ENCODE assay signal across 16 cellular contexts in genomic region chr4:51907001-51907669, GRCh38.
"Had no signal": no experiment of that assay in that cellular context is flagged by ENCODE, and none has a peak within 500 bp of the region (broad histone marks: within the 10 kb centered on the region; RNA-seq: fewer than 3 reads in every experiment).

No MANE protein-coding gene starts in this region.

- H3K4me3 ChIP-seq: esophagus squamous epithelium, prostate gland, testis had no signal

- DNase-seq: activated B cell treated with CpG ODN at 0.5 μM for 24 hours; activated CD4-positive, alpha-beta T cell treated with anti-CD3 and anti-CD28 coated beads, Interleukin-2, amount 10 ng/mL, durations not matched to agents 24 days and 14 days; activated CD8-positive, alpha-beta memory T cell treated with anti-CD3 and anti-CD28 coated beads for 24 hours; activated effector memory CD4-positive, alpha-beta T cell treated with Interleukin-2 at 50 U/mL for 16 hours; activated T-cell treated with anti-CD3 and anti-CD28 coated beads for 4 hours; amniotic stem cell; esophagus squamous epithelium; foreskin fibroblast; left ventricle myocardium superior; natural killer cell; stimulated activated CD4-positive, alpha-beta T cell treated with anti-CD3 and anti-CD28 coated beads, Interleukin-4, amount 100 ng/mL, for 1 hour; stimulated activated CD8-positive, alpha-beta memory T cell treated with anti-CD3 and anti-CD28 coated beads, Interleukin-4, amount 100 ng/mL, for 48 hours; T-helper 17 cell; testis had no signal

- FAIRE-seq: keratinocyte had no signal

- ATAC-seq: left ventricle myocardium superior had no signal

- H3K9me3 ChIP-seq: esophagus squamous epithelium, prostate gland, testis had no signal

- H3K27ac ChIP-seq: esophagus squamous epithelium, prostate gland, testis had no signal

- H3K27me3 ChIP-seq: esophagus squamous epithelium, testis had no signal

- H3K36me3 ChIP-seq: prostate gland had no signal

- H3K4me1 ChIP-seq: prostate gland, testis had no signal
